Comparison of ENCODE assay signal across 7 cellular contexts in genomic region chr11:6480299-6480914, GRCh38. TPM values are rescaled to one million over a fixed set of nuclear protein-coding genes. Genes with fewer than 3 reads are reported as not detected.
DNase-seq lines count a peak whose midpoint lies in the region; ATAC-seq, FAIRE-seq and TF ChIP-seq lines count a peak whose summit lies in the region.

No MANE protein-coding gene starts in this region.

- TF ChIP-seq CTCF in HFFc6 (IDR thresholded peaks at IDR 0.05), result no peak

- no peaks in the 10 kb centered on the region for H3K9me3 Mint-ChIP-seq in HFFc6
- no peaks in the 10 kb centered on the region for H3K9me3 Mint-ChIP-seq in activated naive CD4-positive, alpha-beta T cell treated with anti-CD3 and anti-CD28 coated beads, Interleukin-2, amount 50 U/mL, for 72 hours
- H3K9me3 Mint-ChIP-seq in stimulated activated naive CD8-positive, alpha-beta T cell treated with anti-CD3 and anti-CD28 coated beads, Interleukin-15, amount 100 ng/mL, for 72 hours, result no peaks in the 10 kb centered on the region

- H3K36me3 ChIP-seq in iPS-15b (ENCODE audit: control insufficient read depth, insufficient read depth, low read length), result peaks cover 33% of the 10 kb centered on the region

- ATAC-seq in activated naive CD4-positive, alpha-beta T cell treated with anti-CD3 and anti-CD28 coated beads, Interleukin-2, amount 50 U/mL, for 72 hours, result no peak
- no peak for ATAC-seq in stimulated activated naive CD8-positive, alpha-beta T cell treated with anti-CD3 and anti-CD28 coated beads, Interleukin-15, amount 100 ng/mL, for 72 hours
- ATAC-seq in GM18520 (IDR thresholded peaks at IDR 0.05; ENCODE audit: unreplicated experiment), result no peak

- FAIRE-seq in urothelium cell line (lab: Jason Lieb, UNC), result no peak

- peak overlapping the region; percentile 97 for H3K9ac ChIP-seq in iPS-15b (ENCODE audit: low read depth, low read length)

- H3K27ac Mint-ChIP-seq in HFFc6, result peak overlapping the region; percentile 98
- peak overlapping the region; percentile 97 to 99 for H3K27ac Mint-ChIP-seq in activated naive CD4-positive, alpha-beta T cell treated with anti-CD3 and anti-CD28 coated beads, Interleukin-2, amount 50 U/mL, for 72 hours
- H3K27ac Mint-ChIP-seq in stimulated activated naive CD8-positive, alpha-beta T cell treated with anti-CD3 and anti-CD28 coated beads, Interleukin-15, amount 100 ng/mL, for 72 hours, result peak overlapping the region; percentile 97 to 98

- peaks cover 53% of the 10 kb centered on the region for H3K36me3 Mint-ChIP-seq in HFFc6 (ENCODE audit: low read depth)
- H3K36me3 Mint-ChIP-seq in activated naive CD4-positive, alpha-beta T cell treated with anti-CD3 and anti-CD28 coated beads, Interleukin-2, amount 50 U/mL, for 72 hours, result peaks cover 14 to 24% of the 10 kb centered on the region in 2 donors

- no peak for DNase-seq in HFFc6
- no peak for DNase-seq in activated naive CD4-positive, alpha-beta T cell treated with anti-CD3 and anti-CD28 coated beads, Interleukin-2, amount 50 U/mL, for 72 hours (ENCODE audit: low spot score in 2 of 2)
- DNase-seq in stimulated activated naive CD8-positive, alpha-beta T cell treated with anti-CD3 and anti-CD28 coated beads, Interleukin-15, amount 100 ng/mL, for 72 hours, result no peak
- DNase-seq in urothelium cell line (ENCODE audit: low spot score), result no peak
- DNase-seq in NCI-H2227 (lab: John Stamatoyannopoulos, UW; ENCODE audit: unreplicated experiment), result no peak

- peaks cover 5% of the 10 kb centered on the region; the same call in 1 of the 2 replicates for H3K27me3 Mint-ChIP-seq in HFFc6 (ENCODE audit: insufficient read depth)
- no peaks in the 10 kb centered on the region for H3K27me3 Mint-ChIP-seq in stimulated activated naive CD8-positive, alpha-beta T cell treated with anti-CD3 and anti-CD28 coated beads, Interleukin-15, amount 100 ng/mL, for 72 hours

- peaks cover 6% of the 10 kb centered on the region for H3K4me1 ChIP-seq in iPS-15b (ENCODE audit: control insufficient read depth, insufficient read depth, low read length)

- H3K9me3 ChIP-seq in iPS-15b (ENCODE audit: control insufficient read depth, insufficient read depth, low read length), result no peaks in the 10 kb centered on the region

- peaks cover 44% of the 10 kb centered on the region for H3K4me1 Mint-ChIP-seq in HFFc6 (ENCODE audit: low read depth)
- H3K4me1 Mint-ChIP-seq in stimulated activated naive CD8-positive, alpha-beta T cell treated with anti-CD3 and anti-CD28 coated beads, Interleukin-15, amount 100 ng/mL, for 72 hours, result peaks cover 41% of the 10 kb centered on the region

- H3K27me3 ChIP-seq in iPS-15b (ENCODE audit: control insufficient read depth, insufficient read depth, low read length), result no peaks in the 10 kb centered on the region

- peak overlapping the region; percentile 98 for H3K4me3 Mint-ChIP-seq in HFFc6
- peak overlapping the region; percentile 90 to 93 for H3K4me3 Mint-ChIP-seq in stimulated activated naive CD8-positive, alpha-beta T cell treated with anti-CD3 and anti-CD28 coated beads, Interleukin-15, amount 100 ng/mL, for 72 hours

- peak overlapping the region; percentile 98 for H3K4me3 ChIP-seq in iPS-15b (ENCODE audit: low read depth, low read length)

RNA-seq across cellular contexts. Expression of gene ARFIP2, which starts 0.7 kb away (rescaled TPM):
- 10 to 100 TPM; 60.9 to 72.4 (median 67.7) TPM for total RNA-seq in HFFc6 (2021; fragmentation: NEBNext Ultra II Directional; extraction: Animal tissue kit (Norgen Biotek cat#: 25700))
- total RNA-seq in activated naive CD4-positive, alpha-beta T cell treated with anti-CD3 and anti-CD28 coated beads, Interleukin-2, amount 50 U/mL, for 72 hours, result 10 to 100 TPM; 47.1 to 59.9 TPM

RNA-seq across cellular contexts. Expression of gene TIMM10B, which starts 0.9 kb away (rescaled TPM):
- 10 to 100 TPM; 29.0 to 39.3 (median 31.0) TPM for total RNA-seq in HFFc6 (2021; fragmentation: NEBNext Ultra II Directional; extraction: Animal tissue kit (Norgen Biotek cat#: 25700))
- 10 to 100 TPM; 36.9 to 38.3 TPM for total RNA-seq in activated naive CD4-positive, alpha-beta T cell treated with anti-CD3 and anti-CD28 coated beads, Interleukin-2, amount 50 U/mL, for 72 hours

RNA-seq across cellular contexts. Expression of gene TRIM3, which starts 6.7 kb away (rescaled TPM):
- 10 to 100 TPM; 14.3 to 19.1 (median 17.4) TPM for total RNA-seq in HFFc6 (2021; fragmentation: NEBNext Ultra II Directional; extraction: Animal tissue kit (Norgen Biotek cat#: 25700))
- 10 to 100 TPM in 1 of 2 donors, 1 to 10 TPM in 1; 4.7 to 19.0 TPM for total RNA-seq in activated naive CD4-positive, alpha-beta T cell treated with anti-CD3 and anti-CD28 coated beads, Interleukin-2, amount 50 U/mL, for 72 hours

RNA-seq across cellular contexts. Expression of gene DNHD1, which starts 16.7 kb away (rescaled TPM):
- 1 to 10 TPM; 1.4 to 2.3 (median 1.6) TPM for total RNA-seq in HFFc6 (2021; fragmentation: NEBNext Ultra II Directional; extraction: Animal tissue kit (Norgen Biotek cat#: 25700))
- total RNA-seq in activated naive CD4-positive, alpha-beta T cell treated with anti-CD3 and anti-CD28 coated beads, Interleukin-2, amount 50 U/mL, for 72 hours, result 10 to 100 TPM; 22.4 to 38.5 TPM

RNA-seq across cellular contexts. Expression of gene HPX, which starts 39.6 kb away (rescaled TPM):
- total RNA-seq in HFFc6 (2021; fragmentation: NEBNext Ultra II Directional; extraction: Animal tissue kit (Norgen Biotek cat#: 25700)), result under 1 TPM; 0.29 to 0.76 (median 0.55) TPM
- total RNA-seq in activated naive CD4-positive, alpha-beta T cell treated with anti-CD3 and anti-CD28 coated beads, Interleukin-2, amount 50 U/mL, for 72 hours, result under 1 TPM; 0.41 to 0.55 TPM
